In genomic region chr5:87267574-87268125, GRCh38 we compare ENCODE assay signal across 1 cellular context.
TF ChIP-seq lines count a peak whose summit lies in the region.

Gene RASA1, plus strand, starts transcription at chr5:87267883. Its CDS starts 569 bp downstream, at chr5:87268452.

TF ChIP-seq in HepG2, 621 proteins besides CTCF, POLR2A, EP300 and RAD21 (continued from another document and continues in another):
- TF ChIP-seq FOXP4 (CRISPR knock-in tag; IDR thresholded peaks at IDR 0.05) (no peak), ZNF800 (CRISPR knock-in tag; IDR thresholded peaks at IDR 0.05) (no peak), ZFP36L1 (CRISPR knock-in tag; IDR thresholded peaks at IDR 0.05) (peak; percentile 57; the same call in 1 of the 2 replicates), GATA4 (IDR thresholded peaks at IDR 0.05; ENCODE audit: borderline replicate concordance, low read depth) (0 out of 2 replicates have a peak, but pooled peaks have one; percentile 8), ZNF768 (CRISPR knock-in tag; IDR thresholded peaks at IDR 0.05) (peak; percentile 61; the same call in 1 of the 2 replicates), ZNF775 (CRISPR knock-in tag; IDR thresholded peaks at IDR 0.05; ENCODE audit: borderline replicate concordance) (peak; percentile 25; the same call in 1 of the 2 replicates), ZBTB3 (CRISPR knock-in tag; IDR thresholded peaks at IDR 0.05; ENCODE audit: borderline replicate concordance, low read depth) (no peak; the same call in 1 of the 2 replicates), NR1H2 (CRISPR knock-in tag; IDR thresholded peaks at IDR 0.05; ENCODE audit: borderline replicate concordance, low read depth) (no peak), SOX13 (IDR thresholded peaks at IDR 0.05) (no peak), SOX13 (CRISPR knock-in tag; conservative IDR thresholded peaks at IDR 0.05 in 1 of 2, IDR thresholded peaks at IDR 0.05 in 1 of 2) (peak in 1 of 2 experiments; percentile 9; a peak in 1 of 4 replicates), RBM39 (IDR thresholded peaks at IDR 0.05; ENCODE audit: low read depth, low read length, poor library complexity, severe bottlenecking) (peak; percentile 62), STAG1 (CRISPR knock-in tag; IDR thresholded peaks at IDR 0.05) (no peak), GTF2F1 (IDR thresholded peaks at IDR 0.05; ENCODE audit: low read length) (no peak), TIGD3 (CRISPR knock-in tag; IDR thresholded peaks at IDR 0.05; ENCODE audit: borderline replicate concordance) (no peak), FOXA3 (CRISPR knock-in tag; IDR thresholded peaks at IDR 0.05) (peak; percentile 13; the same call in 1 of the 2 replicates), GPBP1L1 (CRISPR knock-in tag; IDR thresholded peaks at IDR 0.05) (no peak), NPAS2 (CRISPR knock-in tag; IDR thresholded peaks at IDR 0.05; ENCODE audit: borderline replicate concordance) (no peak), HMGA1 (CRISPR knock-in tag; conservative IDR thresholded peaks at IDR 0.05) (no peak), ZNF281 (CRISPR knock-in tag; IDR thresholded peaks at IDR 0.05; ENCODE audit: borderline replicate concordance) (peak; percentile 34; the same call in 1 of the 2 replicates), ARID4A (CRISPR knock-in tag; IDR thresholded peaks at IDR 0.05; ENCODE audit: borderline replicate concordance) (peak; percentile 50; the same call in 1 of the 2 replicates), ZNF776 (CRISPR knock-in tag; IDR thresholded peaks at IDR 0.05) (no peak), POLR2AphosphoS2 (IDR thresholded peaks at IDR 0.05; ENCODE audit: low read depth, low read length) (no peak), CBX1 (IDR thresholded peaks at IDR 0.05; ENCODE audit: low read depth) (peak; percentile 85), ZNF670 (CRISPR knock-in tag; IDR thresholded peaks at IDR 0.05; ENCODE audit: borderline replicate concordance) (no peak), IKZF4 (CRISPR knock-in tag; IDR thresholded peaks at IDR 0.05; ENCODE audit: borderline replicate concordance, low read depth, not compliant biosample characterization) (no peak), JUNB (CRISPR knock-in tag; IDR thresholded peaks at IDR 0.05; ENCODE audit: borderline replicate concordance) (no peak), ZNF503 (CRISPR knock-in tag; IDR thresholded peaks at IDR 0.05) (no peak), YEATS2 (CRISPR knock-in tag; IDR thresholded peaks at IDR 0.05; ENCODE audit: borderline replicate concordance) (no peak), RFX3 (CRISPR knock-in tag; IDR thresholded peaks at IDR 0.05) (no peak), HOXA3 (CRISPR knock-in tag; IDR thresholded peaks at IDR 0.05) (peak; percentile 45; the same call in 1 of the 2 replicates), XBP1 (CRISPR knock-in tag; IDR thresholded peaks at IDR 0.05) (no peak), ETS1 (CRISPR knock-in tag; IDR thresholded peaks at IDR 0.05) (no peak), AKNA (CRISPR knock-in tag; IDR thresholded peaks at IDR 0.05; ENCODE audit: borderline replicate concordance) (no peak), RARG (CRISPR knock-in tag; IDR thresholded peaks at IDR 0.05; ENCODE audit: low read depth) (no peak), MED1 (CRISPR knock-in tag; IDR thresholded peaks at IDR 0.05) (peak; percentile 42; the same call in 1 of the 2 replicates), HOXA5 (CRISPR knock-in tag; IDR thresholded peaks at IDR 0.05) (no peak; the same call in 1 of the 2 replicates)
